8 cellular contexts compared by ENCODE assay signal in the genomic region with DNA sequence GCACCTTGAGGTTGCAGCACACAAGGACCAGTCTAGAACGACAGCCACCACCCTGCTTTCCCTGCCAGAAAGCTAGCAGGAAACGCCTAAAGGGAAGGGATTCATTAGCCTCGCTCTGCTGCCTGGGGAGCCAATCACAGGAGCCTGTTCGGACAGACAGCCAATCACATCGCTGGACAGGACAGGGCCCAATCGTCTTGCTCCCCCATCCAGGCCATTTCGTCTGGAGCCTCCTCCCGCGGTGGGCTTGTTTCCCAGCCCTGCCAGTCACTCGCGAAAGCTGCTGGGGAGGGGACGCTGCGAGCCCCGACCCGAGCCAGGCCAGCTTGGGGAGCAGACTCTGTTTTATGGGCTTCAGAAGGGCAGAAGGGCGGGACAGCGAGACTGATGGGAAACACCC.
A peak's percentile ranks its signal among the peaks of the same experiment; 100 is the strongest.
DNase-seq lines count a peak whose midpoint lies in the region; ATAC-seq and TF ChIP-seq lines count a peak whose summit lies in the region.

No MANE protein-coding gene starts in this region.

- TF ChIP-seq CTCF in HCT116 (IDR thresholded peaks at IDR 0.05 in 2 of 3, conservative IDR thresholded peaks at IDR 0.05 in 1 of 3; ENCODE audit: borderline replicate concordance in 1 of 3, insufficient read depth in 1 of 3, low read depth in 2 of 3, low read length in 2 of 3) (no peak), RWPE2 (IDR thresholded peaks at IDR 0.05; ENCODE audit: poor library complexity, severe bottlenecking) (no peak), neural progenitor cell (IDR thresholded peaks at IDR 0.05) (no peak)

- peaks cover 25% of the 10 kb centered on the region for H3K4me1 Mint-ChIP-seq in neural progenitor cell

- no peak for TF ChIP-seq RAD21 in HCT116 (IDR thresholded peaks at IDR 0.05; ENCODE audit: low read depth)

- ATAC-seq in HCT116 (0 out of 2 replicates have a peak, but pooled peaks have one; percentile 44), RWPE2 (ENCODE audit: low read depth) (peak; percentile 85), HG03108 (IDR thresholded peaks at IDR 0.05; ENCODE audit: unreplicated experiment) (no peak), HG03196 (IDR thresholded peaks at IDR 0.05; ENCODE audit: unreplicated experiment) (no peak), HG02798 (IDR thresholded peaks at IDR 0.05; ENCODE audit: poor library complexity, unreplicated experiment) (no peak), HG02678 (IDR thresholded peaks at IDR 0.05; ENCODE audit: unreplicated experiment) (no peak)

- H3K27me3 ChIP-seq in HCT116 (ENCODE audit: insufficient read depth, low read length) (peaks cover 16% of the 10 kb centered on the region), RWPE2 (ENCODE audit: insufficient read depth, poor library complexity, severe bottlenecking) (no peaks in the 10 kb centered on the region), neural progenitor cell (no peaks in the 10 kb centered on the region)

- no peaks in the 10 kb centered on the region for H3K36me3 ChIP-seq in HCT116 (ENCODE audit: control insufficient read depth in 1 of 2, insufficient read depth in 2 of 2, low read length in 2 of 2)
- H3K36me3 ChIP-seq in RWPE2 (ENCODE audit: low read depth) = no peaks in the 10 kb centered on the region
- H3K36me3 ChIP-seq in neural progenitor cell = no peaks in the 10 kb centered on the region

- H3F3A ChIP-seq in neural progenitor cell (ENCODE audit: low read depth) = no peaks in the 10 kb centered on the region

- no peak overlapping the region for H3K4me2 ChIP-seq in HCT116 (ENCODE audit: low read length)
- H3K4me2 ChIP-seq in neural progenitor cell = peak overlapping the region; percentile 65

- H3K27me3 Mint-ChIP-seq in neural progenitor cell (ENCODE audit: insufficient read depth, low read depth) = peaks cover 7% of the 10 kb centered on the region

- RAD21 ChIA-PET in HCT116 (lab: Charles Lee; ENCODE audit: low non-redundant PET in 1 of 2, low total read pairs in 2 of 2, uncharacterized antibody in 2 of 2, unreplicated experiment in 2 of 2) = no interaction called here

- POLR2A ChIA-PET in HCT116 (lab: Charles Lee) = no interaction called here

- TF ChIP-seq POLR2A in HCT116 (IDR thresholded peaks at IDR 0.05; ENCODE audit: borderline replicate concordance, extremely low read depth, insufficient read depth, insufficient read length) = no peak

- no peaks in the 10 kb centered on the region for H4K20me1 ChIP-seq in HCT116 (ENCODE audit: insufficient read depth)
- no peaks in the 10 kb centered on the region for H4K20me1 ChIP-seq in neural progenitor cell (ENCODE audit: low read depth)

- H3K9me2 ChIP-seq in HCT116 (ENCODE audit: insufficient read depth) = no peaks in the 10 kb centered on the region

- H3K79me2 ChIP-seq in HCT116 (ENCODE audit: insufficient read depth, low read length) (no peaks in the 10 kb centered on the region), neural progenitor cell (ENCODE audit: low read depth) (no peaks in the 10 kb centered on the region)

- H3K9me3 Mint-ChIP-seq in neural progenitor cell = no peaks in the 10 kb centered on the region

- no peaks in the 10 kb centered on the region for H3K4me1 ChIP-seq in HCT116 (ENCODE audit: control insufficient read depth in 1 of 2, insufficient read depth in 2 of 2, low read length in 2 of 2)
- H3K4me1 ChIP-seq in RWPE2 (ENCODE audit: insufficient read depth, poor library complexity, severe bottlenecking) = no peaks in the 10 kb centered on the region
- H3K4me1 ChIP-seq in neural progenitor cell = peaks cover 9% of the 10 kb centered on the region

- H3K9ac ChIP-seq in HCT116 (ENCODE audit: low read length) (no peak overlapping the region), neural progenitor cell (no peak overlapping the region)

- H2AFZ ChIP-seq in HCT116 (ENCODE audit: low read depth, low read length, poor library complexity, severe bottlenecking) (no peak overlapping the region), neural progenitor cell (replicated peaks) (peak overlapping the region; percentile 65)

- peak overlapping the region; percentile 14 for H3K27ac Mint-ChIP-seq in neural progenitor cell

- no peaks in the 10 kb centered on the region for H3K9me3 ChIP-seq in HCT116 (ENCODE audit: control insufficient read depth in 1 of 2, insufficient read depth in 1 of 2, low read depth in 1 of 2, low read length in 2 of 2)
- no peaks in the 10 kb centered on the region for H3K9me3 ChIP-seq in RWPE2 (ENCODE audit: severe bottlenecking)
- no peaks in the 10 kb centered on the region for H3K9me3 ChIP-seq in neural progenitor cell (ENCODE audit: low read depth)

- H3K36me3 Mint-ChIP-seq in neural progenitor cell = no peaks in the 10 kb centered on the region

- DNase-seq in HCT116 (ENCODE audit: low read depth, low spot score) (no peak), RWPE2 (ENCODE audit: low spot score) (no peak), globus pallidus (ENCODE audit: low spot score) (peak; percentile 98), neural progenitor cell (ENCODE audit: low spot score) (peak; percentile 79)

- H3K4me3 ChIP-seq in HCT116 (replicated peaks in 1 of 2; ENCODE audit: low read depth in 1 of 2, low read length in 2 of 2) (no peak overlapping the region), RWPE2 (ENCODE audit: severe bottlenecking) (peak overlapping the region; percentile 20), neural progenitor cell (peak overlapping the region; percentile 28)

- intact Hi-C loops in HCT116 (cut with micrococcal nuclease) = no loop called here

- no TSS peak for BruUV-seq in HCT116 (replicated peaks; lab: Mats Ljungman, UMichigan)

- CTCF ChIA-PET in HCT116 (lab: Charles Lee) = no interaction called here

- H3K27ac ChIP-seq in HCT116 (ENCODE audit: low read depth, low read length) (no peak overlapping the region), RWPE2 (ENCODE audit: poor library complexity, severe bottlenecking) (no peak overlapping the region), neural progenitor cell (no peak overlapping the region)

- H3K4me3 Mint-ChIP-seq in neural progenitor cell = peak overlapping the region; percentile 79

TF ChIP-seq in HCT116, 20 proteins besides CTCF, POLR2A, EP300 and RAD21:
- TF ChIP-seq CEBPB (IDR thresholded peaks at IDR 0.05; ENCODE audit: low read depth) = no peak
- no peak for TF ChIP-seq ZNF274 (IDR thresholded peaks at IDR 0.05; ENCODE audit: low read depth, low read length)
- TF ChIP-seq, protein P1, sequence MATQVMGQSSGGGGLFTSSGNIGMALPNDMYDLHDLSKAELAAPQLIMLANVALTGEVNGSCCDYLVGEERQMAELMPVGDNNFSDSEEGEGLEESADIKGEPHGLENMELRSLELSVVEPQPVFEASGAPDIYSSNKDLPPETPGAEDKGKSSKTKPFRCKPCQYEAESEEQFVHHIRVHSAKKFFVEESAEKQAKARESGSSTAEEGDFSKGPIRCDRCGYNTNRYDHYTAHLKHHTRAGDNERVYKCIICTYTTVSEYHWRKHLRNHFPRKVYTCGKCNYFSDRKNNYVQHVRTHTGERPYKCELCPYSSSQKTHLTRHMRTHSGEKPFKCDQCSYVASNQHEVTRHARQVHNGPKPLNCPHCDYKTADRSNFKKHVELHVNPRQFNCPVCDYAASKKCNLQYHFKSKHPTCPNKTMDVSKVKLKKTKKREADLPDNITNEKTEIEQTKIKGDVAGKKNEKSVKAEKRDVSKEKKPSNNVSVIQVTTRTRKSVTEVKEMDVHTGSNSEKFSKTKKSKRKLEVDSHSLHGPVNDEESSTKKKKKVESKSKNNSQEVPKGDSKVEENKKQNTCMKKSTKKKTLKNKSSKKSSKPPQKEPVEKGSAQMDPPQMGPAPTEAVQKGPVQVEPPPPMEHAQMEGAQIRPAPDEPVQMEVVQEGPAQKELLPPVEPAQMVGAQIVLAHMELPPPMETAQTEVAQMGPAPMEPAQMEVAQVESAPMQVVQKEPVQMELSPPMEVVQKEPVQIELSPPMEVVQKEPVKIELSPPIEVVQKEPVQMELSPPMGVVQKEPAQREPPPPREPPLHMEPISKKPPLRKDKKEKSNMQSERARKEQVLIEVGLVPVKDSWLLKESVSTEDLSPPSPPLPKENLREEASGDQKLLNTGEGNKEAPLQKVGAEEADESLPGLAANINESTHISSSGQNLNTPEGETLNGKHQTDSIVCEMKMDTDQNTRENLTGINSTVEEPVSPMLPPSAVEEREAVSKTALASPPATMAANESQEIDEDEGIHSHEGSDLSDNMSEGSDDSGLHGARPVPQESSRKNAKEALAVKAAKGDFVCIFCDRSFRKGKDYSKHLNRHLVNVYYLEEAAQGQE (IDR thresholded peaks at IDR 0.05; ENCODE audit: low read depth) = no peak
- no peak for TF ChIP-seq SP1 (IDR thresholded peaks at IDR 0.05; ENCODE audit: low read depth)
- no peak for TF ChIP-seq ELF1 (IDR thresholded peaks at IDR 0.05; ENCODE audit: borderline replicate concordance, low read depth)
TF ChIP-seq in HCT116: peak in this region for 0.

Comparison
In these comparisons a context has a peak if more than half of its experiments do, and no peak if none do; other contexts are left out.
1. ATAC-seq: peak in HCT116 (single experiment) and RWPE2 (single experiment); none in HG03108 (single experiment), HG03196 (single experiment), HG02798 (single experiment) and HG02678 (single experiment).
2. DNase-seq: peak in globus pallidus (single experiment) and neural progenitor cell (single experiment); none in HCT116 (single experiment) and RWPE2 (single experiment).
3. H3K4me3 ChIP-seq: peak in RWPE2 (single experiment) and neural progenitor cell (single experiment); none in HCT116 (0 of 2).